In genomic region chr7:83118347-83119001, GRCh38 we compare ENCODE assay signal across 1 cellular context.
TF ChIP-seq lines count a peak whose summit lies in the region.

No MANE protein-coding gene starts in this region.

TF ChIP-seq in H1, 55 proteins besides CTCF, POLR2A, EP300 and RAD21 (continued from another document):
- TF ChIP-seq CHD7 (IDR thresholded peaks at IDR 0.05; ENCODE audit: insufficient replicate concordance, low read length): no peak
- no peak for TF ChIP-seq USF2 (IDR thresholded peaks at IDR 0.05; ENCODE audit: low read length)
- no peak for TF ChIP-seq SIX5 (IDR thresholded peaks at IDR 0.05; ENCODE audit: low read depth, low read length)
